Comparison of ENCODE assay signal across 23 cellular contexts in the genomic region with DNA sequence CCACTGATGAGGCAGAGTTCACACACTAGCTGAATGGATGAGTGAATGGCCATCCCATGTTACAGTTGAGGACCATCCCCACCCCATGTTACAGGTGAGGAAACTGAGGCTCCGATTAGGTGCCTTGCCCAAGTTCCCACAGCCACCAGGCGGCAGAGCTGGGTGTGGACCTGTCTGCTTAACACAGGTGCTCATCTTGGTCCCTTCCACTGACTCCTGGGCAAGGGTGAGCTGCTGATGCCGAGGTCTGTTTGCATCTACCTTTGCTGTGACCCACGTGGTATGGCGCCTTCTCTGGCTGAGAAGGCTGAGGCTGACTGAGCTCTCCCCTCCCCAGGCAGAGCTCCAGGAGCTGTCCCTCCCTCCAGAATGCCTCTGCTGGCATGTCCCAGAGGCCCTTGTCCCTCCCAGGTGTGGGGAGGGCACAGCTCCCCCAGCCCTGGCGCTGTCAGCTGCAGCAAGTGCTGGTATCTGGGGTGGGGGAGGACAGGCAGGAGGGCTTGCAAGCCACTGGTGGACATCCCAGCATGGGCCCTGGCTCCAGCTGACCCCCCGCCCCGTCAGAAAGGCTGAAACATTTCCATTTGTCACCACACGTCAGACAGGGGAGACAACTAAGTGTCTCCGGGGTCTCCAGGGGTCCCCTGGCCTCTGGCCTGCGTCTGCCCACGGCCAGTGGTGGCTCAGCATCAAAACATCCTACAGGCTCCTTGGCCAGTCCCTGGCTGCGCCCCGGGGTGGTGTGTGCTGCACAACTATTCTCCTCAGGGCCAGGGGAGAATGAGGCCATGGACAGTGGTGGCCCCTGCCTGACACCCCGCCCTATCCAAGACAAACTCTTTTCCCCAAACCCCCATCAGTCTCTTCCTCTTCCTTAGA.
DNase-seq lines count a peak whose midpoint lies in the region; TF ChIP-seq lines count a peak whose summit lies in the region.
"Had no signal": no experiment of that assay in that cellular context is flagged by ENCODE, and none has a peak within 500 bp of the region (broad histone marks: within the 10 kb centered on the region; RNA-seq: fewer than 3 reads in every experiment).

No MANE protein-coding gene starts in this region.

- peak overlapping the region in 1 of 3 experiments; percentile 24; a peak in 1 of 7 replicates for H3K27ac Mint-ChIP-seq in H9
- H3K27ac Mint-ChIP-seq: activated CD4-positive, alpha-beta memory T cell treated with anti-CD3 and anti-CD28 coated beads for 36 hours; T-helper 2 cell treated with Interferon-gamma antibody and Interleukin-4, amounts not matched to agents 5 μg/mL and 100 μg/mL, for 36 hours had no signal

- no peak for TF ChIP-seq POLR2A in spleen (IDR thresholded peaks at IDR 0.05)

- no CpG with 5 or more reads among the region's 15 CpGs for WGBS in H9 (ENCODE audit: extremely low coverage, insufficient read length, low lambda C conversion rate)
- WGBS in spleen, 5 donors: 64 to 84% (median 81%) methylated on average over 9 to 15 of the region's 15 CpGs

- H3K79me1 ChIP-seq in H9 (ENCODE audit: insufficient read depth, low read depth, low read length, poor library complexity, severe bottlenecking): no peaks in the 10 kb centered on the region

- H3K4me1 ChIP-seq in H9 (ENCODE audit: insufficient read depth, low read length): no peaks in the 10 kb centered on the region; the same call in 1 of the 2 replicates
- peaks cover 100% of the 10 kb centered on the region for H3K4me1 ChIP-seq in left ventricle myocardium inferior
- H3K4me1 ChIP-seq in spleen: peaks cover 0 to 20% (median 5%) of the 10 kb centered on the region in 6 donors
- peaks cover 4% of the 10 kb centered on the region for H3K4me1 ChIP-seq in HAP-1
- H3K4me1 ChIP-seq: lower lobe of right lung, right lobe of liver, suprapubic skin had no signal

- H3K23me2 ChIP-seq in H9 (ENCODE audit: insufficient read length, low read depth, low read length, poor library complexity, severe bottlenecking): no peaks in the 10 kb centered on the region

- H3K14ac ChIP-seq in H9 (ENCODE audit: insufficient read depth, low read length): peak overlapping the region; percentile 45; the same call in 1 of the 2 replicates

- no peak overlapping the region for H3K18ac ChIP-seq in H9 (ENCODE audit: insufficient read length, low read depth, low read length)

- H3T11ph ChIP-seq in H9 (ENCODE audit: low read length): no peak overlapping the region

- H3K9ac ChIP-seq in H9 (ENCODE audit: extremely low read depth, insufficient read length, low read length): no peak overlapping the region

- TF ChIP-seq CTCF in H9 (conservative IDR thresholded peaks at IDR 0.05): no peak
- no peak for TF ChIP-seq CTCF in coronary artery (IDR thresholded peaks at IDR 0.05)
- TF ChIP-seq CTCF in left ventricle myocardium inferior (IDR thresholded peaks at IDR 0.05; ENCODE audit: borderline replicate concordance): no peak
- TF ChIP-seq CTCF in spleen (IDR thresholded peaks at IDR 0.05 in 8 of 11, conservative IDR thresholded peaks at IDR 0.05 in 3 of 11): no peak

- DNase-seq in H9 (no peak), coronary artery (ENCODE audit: low spot score) (peak; percentile 70), left ventricle myocardium inferior (peak; percentile 48), spleen (peak; percentile 61), OCI-M1 (lab: John Stamatoyannopoulos, UW) (no peak), HAP-1 (ENCODE audit: low spot score in 2 of 2) (no peak), NCI-H82 (lab: John Stamatoyannopoulos, UW) (no peak)
- DNase-seq in activated effector memory CD4-positive, alpha-beta T cell treated with Interleukin-2 at 50 U/mL for 16 hours: no peak
- DNase-seq: activated CD4-positive, alpha-beta memory T cell treated with anti-CD3 and anti-CD28 coated beads for 36 hours; activated naive CD4-positive, alpha-beta T cell; amygdala; effector memory CD4-positive, alpha-beta T cell; GDM1; glutamatergic neuron; Karpas-422; lower lobe of right lung; NCI-H1048; NCI-H2029 treated with DMSO at 0.1 percent for 48 hours; nucleus accumbens; right lobe of liver had no signal

- no peak overlapping the region for H2AFZ ChIP-seq in H9 (ENCODE audit: low read length)

- no peak overlapping the region for H2BK5ac ChIP-seq in H9 (ENCODE audit: insufficient read length, low read length)

- no peak overlapping the region for H2BK20ac ChIP-seq in H9 (ENCODE audit: low read depth, low read length, poor library complexity, severe bottlenecking)

- no peak overlapping the region for H2BK12ac ChIP-seq in H9 (ENCODE audit: insufficient read length, low read depth, low read length)

- H2BK120ac ChIP-seq in H9 (ENCODE audit: low read depth, low read length, poor library complexity, severe bottlenecking): no peak overlapping the region

- no peaks in the 10 kb centered on the region for H3K27me3 ChIP-seq in H9 (ENCODE audit: insufficient read depth, low read length)
- H3K27me3 ChIP-seq in left ventricle myocardium inferior (ENCODE audit: low read depth): no peaks in the 10 kb centered on the region
- peaks cover 0 to 14% (median 0%) of the 10 kb centered on the region in 7 donors for H3K27me3 ChIP-seq in spleen (replicated peaks in 1 of 7)
- H3K27me3 ChIP-seq in HAP-1 (ENCODE audit: low read depth): peaks cover under 1% of the 10 kb centered on the region; the same call in 1 of the 2 replicates
- H3K27me3 ChIP-seq: right lobe of liver, suprapubic skin had no signal

- H3K4me3 ChIP-seq in coronary artery (no peak overlapping the region), left ventricle myocardium inferior (no peak overlapping the region), spleen (no peak overlapping the region), HAP-1 (no peak overlapping the region)
- H3K4me3 ChIP-seq: lower lobe of right lung, right lobe of liver, suprapubic skin had no signal

- no peak overlapping the region for H3K4me2 ChIP-seq in H9 (ENCODE audit: insufficient read depth, insufficient read length, low read length)

- H4K91ac ChIP-seq in H9 (ENCODE audit: insufficient read length, low read depth, low read length): no peak overlapping the region

- in situ Hi-C loops in HAP-1 (cut with MboI; ENCODE audit: low sequenced_read_pairs): no loop called here

- H2BK15ac ChIP-seq in H9 (ENCODE audit: low read depth, low read length): no peak overlapping the region

- no peaks in the 10 kb centered on the region for H3K36me3 ChIP-seq in left ventricle myocardium inferior
- no peaks in the 10 kb centered on the region for H3K36me3 ChIP-seq in spleen
- no peaks in the 10 kb centered on the region for H3K36me3 ChIP-seq in HAP-1 (replicated peaks)
- H3K36me3 ChIP-seq: lower lobe of right lung, right lobe of liver, suprapubic skin had no signal

- H3K9me3 ChIP-seq in H9 (ENCODE audit: control insufficient read depth, low read depth, low read length): no peaks in the 10 kb centered on the region
- H3K9me3 ChIP-seq in left ventricle myocardium inferior (replicated peaks): no peaks in the 10 kb centered on the region
- no peaks in the 10 kb centered on the region for H3K9me3 ChIP-seq in spleen
- no peaks in the 10 kb centered on the region for H3K9me3 ChIP-seq in HAP-1
- H3K9me3 ChIP-seq: lower lobe of right lung, right lobe of liver, suprapubic skin had no signal

- H3K79me2 ChIP-seq in H9 (ENCODE audit: insufficient read depth, low read length): no peaks in the 10 kb centered on the region

- H3K36me3 Mint-ChIP-seq in H9 (ENCODE audit: insufficient read depth in 1 of 3, low read depth in 3 of 3): no peaks in the 10 kb centered on the region
- H3K36me3 Mint-ChIP-seq: activated CD4-positive, alpha-beta memory T cell treated with anti-CD3 and anti-CD28 coated beads for 36 hours had no signal

- H4K20me1 ChIP-seq in H9 (ENCODE audit: control insufficient read depth, insufficient read depth, insufficient read length): no peaks in the 10 kb centered on the region

- H3K56ac ChIP-seq in H9 (ENCODE audit: insufficient read length, low read depth, low read length): no peak overlapping the region

- H3K23ac ChIP-seq in H9 (ENCODE audit: insufficient read length, low read depth, low read length): no peak overlapping the region

- no peak overlapping the region for H3K4ac ChIP-seq in H9 (ENCODE audit: low read depth, low read length)

- no peak overlapping the region for H4K5ac ChIP-seq in H9 (ENCODE audit: insufficient read length, low read depth, low read length)

- H3K27ac ChIP-seq in H9 (ENCODE audit: insufficient read length, low read depth, low read length) (no peak overlapping the region), coronary artery (peak overlapping the region; percentile 56 to 84), left ventricle myocardium inferior (replicated peaks) (peak overlapping the region; percentile 87), spleen (no peak overlapping the region)
- H3K27ac ChIP-seq: C4-2B, lower lobe of right lung, right lobe of liver, suprapubic skin had no signal

- H4K8ac ChIP-seq in H9 (replicated peaks; ENCODE audit: insufficient read length, low read depth, low read length): no peak overlapping the region

- peaks cover 20 to 27% of the 10 kb centered on the region in 2 experiments for H3K4me1 Mint-ChIP-seq in H9

- H2AK5ac ChIP-seq in H9 (ENCODE audit: insufficient read length, low read length): no peak overlapping the region

- intact Hi-C loops in left ventricle myocardium inferior (cut with micrococcal nuclease): no loop called here
- intact Hi-C loops in spleen (cut with DNase I; ENCODE audit: low total_unique reads): no loop called here

- no peaks in the 10 kb centered on the region for H3K27me3 Mint-ChIP-seq in H9 (ENCODE audit: low read depth)

- H3K9me3 Mint-ChIP-seq in H9: no peaks in the 10 kb centered on the region
- H3K9me3 Mint-ChIP-seq: activated CD4-positive, alpha-beta memory T cell treated with anti-CD3 and anti-CD28 coated beads for 36 hours; T-helper 2 cell treated with Interferon-gamma antibody and Interleukin-4, amounts not matched to agents 5 μg/mL and 100 μg/mL, for 36 hours had no signal

- no peak overlapping the region for H3K4me3 Mint-ChIP-seq in H9
- H3K4me3 Mint-ChIP-seq: activated CD4-positive, alpha-beta memory T cell treated with anti-CD3 and anti-CD28 coated beads for 36 hours; T-helper 2 cell treated with Interferon-gamma antibody and Interleukin-4, amounts not matched to agents 5 μg/mL and 100 μg/mL, for 36 hours had no signal

Comparison
In these comparisons a context has a peak if more than half of its experiments do, and no peak if none do; other contexts are left out.
1. DNase-seq: peak in coronary artery (single experiment), left ventricle myocardium inferior (single experiment) and spleen (single experiment); none in H9 (single experiment), activated effector memory CD4-positive, alpha-beta T cell treated with Interleukin-2 at 50 U/mL for 16 hours (single experiment), OCI-M1 (single experiment), HAP-1 (0 of 2) and NCI-H82 (single experiment).
2. H3K27ac ChIP-seq: peak in coronary artery (2 of 2) and left ventricle myocardium inferior (single experiment); none in H9 (single experiment) and spleen (0 of 8).